Comparison of ENCODE assay signal across 8 cellular contexts in genomic region chr1:153956997-153957715, GRCh38. TPM values are rescaled to one million over a fixed set of nuclear protein-coding genes. Genes with fewer than 3 reads are reported as not detected.
DNase-seq lines count a peak whose midpoint lies in the region; ATAC-seq and TF ChIP-seq lines count a peak whose summit lies in the region.

No MANE protein-coding gene starts in this region.

- intact Hi-C loops in left lung (cut with DNase I) = no loop called here
- intact Hi-C loops in testis (cut with DNase I; ENCODE audit: low total_unique reads) = no loop called here

- H3K4me3 ChIP-seq in adipocyte (ENCODE audit: low read length) = peak overlapping the region; percentile 94
- H3K4me3 ChIP-seq in left lung = peak overlapping the region; percentile 76 to 85
- H3K4me3 ChIP-seq in testis = peak overlapping the region; percentile 94 to 99

- TF ChIP-seq CTCF in left lung (IDR thresholded peaks at IDR 0.05) (no peak), testis (IDR thresholded peaks at IDR 0.05) (no peak)

- peak overlapping the region; percentile 97 for H3K9ac ChIP-seq in adipocyte (ENCODE audit: low read length)

- peaks cover 34% of the 10 kb centered on the region for H3K4me1 ChIP-seq in adipocyte (ENCODE audit: control insufficient read depth, insufficient read depth, low read length)
- peaks cover 28 to 68% of the 10 kb centered on the region in 2 donors for H3K4me1 ChIP-seq in left lung
- H3K4me1 ChIP-seq in testis = peaks cover 36% of the 10 kb centered on the region

- no peak for ATAC-seq in left lung

- H3K36me3 ChIP-seq in adipocyte (ENCODE audit: control insufficient read depth, insufficient read depth, low read length, severe bottlenecking) (peaks cover 22% of the 10 kb centered on the region), left lung (peaks cover 0 to 51% of the 10 kb centered on the region in 2 donors), testis (ENCODE audit: low read depth, missing control alignments) (no peaks in the 10 kb centered on the region)

- H3K4me1 Mint-ChIP-seq in T-helper 1 cell treated with Interleukin-12 subunit alpha and Interleukin-12 subunit beta and Interleukin-4 antibody, amounts not matched to agents 30 μg/mL and 1 μg/mL, for 36 hours (ENCODE audit: low read depth) = peaks cover 43% of the 10 kb centered on the region

- H3K36me3 Mint-ChIP-seq in T-helper 1 cell treated with Interleukin-12 subunit alpha and Interleukin-12 subunit beta and Interleukin-4 antibody, amounts not matched to agents 30 μg/mL and 1 μg/mL, for 36 hours (ENCODE audit: low read depth) = peaks cover 31% of the 10 kb centered on the region

- H3K27ac Mint-ChIP-seq in T-helper 1 cell treated with Interleukin-12 subunit alpha and Interleukin-12 subunit beta and Interleukin-4 antibody, amounts not matched to agents 30 μg/mL and 1 μg/mL, for 36 hours = peak overlapping the region; percentile 89

- H3K9me3 Mint-ChIP-seq in T-helper 1 cell treated with Interleukin-12 subunit alpha and Interleukin-12 subunit beta and Interleukin-4 antibody, amounts not matched to agents 30 μg/mL and 1 μg/mL, for 36 hours = no peaks in the 10 kb centered on the region

- H3K27me3 ChIP-seq in adipocyte (replicated peaks; ENCODE audit: control insufficient read depth, insufficient read depth, low read length) (no peaks in the 10 kb centered on the region), left lung (no peaks in the 10 kb centered on the region), testis (no peaks in the 10 kb centered on the region)

- DNase-seq in T-helper 1 cell (no peak), adipocyte (ENCODE audit: low read depth) (peak; percentile 4), left lung (no peak), testis (no peak), RPMI8226 (no peak), islet precursor cell (no peak), DMS79 treated with DMSO at 0.1 percent for 48 hours (lab: John Stamatoyannopoulos, UW) (no peak)

- H3K9me3 ChIP-seq in adipocyte (ENCODE audit: control insufficient read depth, low read length) (no peaks in the 10 kb centered on the region), left lung (no peaks in the 10 kb centered on the region), testis (no peaks in the 10 kb centered on the region)

- WGBS in testis, 2 donors = 20 to 26% methylated on average over 6 of the region's 6 CpGs

- no peak for TF ChIP-seq POLR2A in testis (IDR thresholded peaks at IDR 0.05)

- peak overlapping the region; percentile 93 for H3K4me3 Mint-ChIP-seq in T-helper 1 cell treated with Interleukin-12 subunit alpha and Interleukin-12 subunit beta and Interleukin-4 antibody, amounts not matched to agents 30 μg/mL and 1 μg/mL, for 36 hours

- H3K27me3 Mint-ChIP-seq in T-helper 1 cell treated with Interleukin-12 subunit alpha and Interleukin-12 subunit beta and Interleukin-4 antibody, amounts not matched to agents 30 μg/mL and 1 μg/mL, for 36 hours (ENCODE audit: low read depth) = no peaks in the 10 kb centered on the region

- H3K27ac ChIP-seq in left lung = peak overlapping the region in 1 of 2 donors; percentile 93
- H3K27ac ChIP-seq in testis = peak overlapping the region; percentile 94 to 96

RNA-seq across cellular contexts. Expression of gene CRTC2, which starts 1.3 kb away (rescaled TPM):
- 10 to 100 TPM; 39.7 to 54.3 TPM for total RNA-seq in left lung
- 10 to 100 TPM; 32.0 to 49.7 TPM for total RNA-seq in testis
- 49.1 TPM for polyA plus RNA-seq in testis (ENCODE audit: insufficient read depth, low read depth, low replicate concordance)

RNA-seq across cellular contexts. Expression of gene SLC39A1, which starts 6.2 kb away (rescaled TPM):
- total RNA-seq in left lung (100 to 1,000 TPM; 111 to 185 TPM), testis (10 to 100 TPM; 46.5 to 62.5 TPM)
- 54.5 TPM for polyA plus RNA-seq in testis (ENCODE audit: insufficient read depth, low read depth, low replicate concordance)

RNA-seq across cellular contexts. Expression of gene CREB3L4, which starts 10.5 kb away (rescaled TPM):
- total RNA-seq in left lung = 1 to 10 TPM; 9.3 to 10.0 TPM
- 10 to 100 TPM; 22.2 to 24.6 TPM for total RNA-seq in testis
- polyA plus RNA-seq in testis (ENCODE audit: insufficient read depth, low read depth, low replicate concordance) = 15.6 TPM

RNA-seq across cellular contexts. Expression of gene DENND4B, which starts 10.6 kb away (rescaled TPM):
- total RNA-seq in left lung (100 to 1,000 TPM in 1 of 2 donors, 10 to 100 TPM in 1; 49.5 to 106 TPM), testis (10 to 100 TPM; 54.5 to 59.0 TPM)
- 25.4 TPM for polyA plus RNA-seq in testis (ENCODE audit: insufficient read depth, low read depth, low replicate concordance)

RNA-seq across cellular contexts. Expression of gene JTB, which starts 20.3 kb away (rescaled TPM):
- total RNA-seq in left lung (100 to 1,000 TPM; 142 to 148 TPM), testis (100 to 1,000 TPM; 159 to 212 TPM)
- polyA plus RNA-seq in testis (ENCODE audit: insufficient read depth, low read depth, low replicate concordance) = 78.6 TPM
